ENCODE assay signal across 9 cellular contexts in the genomic region with DNA sequence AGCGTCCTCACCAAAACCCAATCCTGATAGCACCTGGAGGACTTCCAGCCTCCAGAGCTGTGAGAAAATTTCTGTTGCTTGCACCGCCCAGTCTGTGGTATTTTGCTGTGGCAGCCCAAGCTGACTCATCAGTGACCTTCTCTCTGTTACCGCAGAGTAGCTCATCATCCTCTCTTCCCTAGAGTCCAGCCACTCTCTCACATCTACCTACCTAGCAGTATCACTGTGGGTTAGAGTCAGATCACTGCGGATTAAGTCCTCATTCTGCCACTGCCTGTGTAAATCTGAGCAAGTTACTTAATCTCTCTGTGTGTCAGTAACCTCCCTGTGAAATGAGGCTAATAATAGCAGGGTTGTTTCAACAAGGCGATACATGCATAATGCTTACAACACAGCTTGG. TPM values are rescaled to one million over a fixed set of nuclear protein-coding genes. Genes with fewer than 3 reads are reported as not detected.
DNase-seq lines count a peak whose midpoint lies in the region; ATAC-seq, FAIRE-seq and TF ChIP-seq lines count a peak whose summit lies in the region.
"Had no signal": no experiment of that assay in that cellular context is flagged by ENCODE, and none has a peak within 500 bp of the region (broad histone marks: within the 10 kb centered on the region; RNA-seq: fewer than 3 reads in every experiment).

No MANE protein-coding gene starts in this region.

- no peaks in the 10 kb centered on the region for H3K9me3 Mint-ChIP-seq in neural progenitor cell

- WGBS in SK-N-SH (ENCODE audit: low lambda C conversion rate), result 65% methylated on average over 5 of the region's 5 CpGs
- WGBS in GM12878 (ENCODE audit: insufficient coverage, insufficient replicate concordance, low lambda C conversion rate, missing lambda C conversion rate), result 5% methylated on average over 5 of the region's 5 CpGs

- TF ChIP-seq CTCF in SK-N-SH (IDR thresholded peaks at IDR 0.05), result no peak
- TF ChIP-seq CTCF in GM12878 (IDR thresholded peaks at IDR 0.05 in 2 of 3, conservative IDR thresholded peaks at IDR 0.05 in 1 of 3; ENCODE audit: control insufficient read depth in 2 of 3, extremely low read depth in 1 of 3, insufficient read depth in 1 of 3, low read depth in 3 of 3, low read length in 3 of 3), result no peak
- TF ChIP-seq CTCF in neural progenitor cell (IDR thresholded peaks at IDR 0.05), result no peak

- intact Hi-C loops in GM12878 (cut with micrococcal nuclease; ENCODE audit: unreplicated experiment), result no loop called here

- POLR2A ChIA-PET in SK-N-SH (lab: Yijun Ruan, JAX), result interaction anchor here (0.5 kb wide), 1 partner anchor 69 kb away, joined by 4 read pairs; no protein-coding TSS in a partner anchor
- POLR2A ChIA-PET in GM12878 (lab: Charles Lee), result interaction anchor here (0.5 to 0.6 kb wide), 3 partner anchors 85 to 299 kb away, joined by 3 to 10 read pairs (median 4); no protein-coding TSS in a partner anchor

- H3K79me2 ChIP-seq in SK-N-SH (ENCODE audit: insufficient read depth) (no peaks in the 10 kb centered on the region; the same call in 1 of the 2 replicates), GM12878 (ENCODE audit: control insufficient read depth, insufficient read depth, low read length) (no peaks in the 10 kb centered on the region), neural progenitor cell (ENCODE audit: low read depth) (no peaks in the 10 kb centered on the region), Karpas-422 (ENCODE audit: low read length) (no peaks in the 10 kb centered on the region)

- H3K9me2 ChIP-seq in SK-N-SH (no peaks in the 10 kb centered on the region), Karpas-422 (replicated peaks; ENCODE audit: insufficient read depth, low read length) (no peaks in the 10 kb centered on the region)

- no peak overlapping the region for H3K4me2 ChIP-seq in SK-N-SH
- peak overlapping the region; percentile 35; the same call in 1 of the 2 replicates for H3K4me2 ChIP-seq in GM12878 (ENCODE audit: control insufficient read depth, insufficient read depth)
- no peak overlapping the region for H3K4me2 ChIP-seq in neural progenitor cell
- no peak overlapping the region for H3K4me2 ChIP-seq in Karpas-422 (ENCODE audit: low read depth, low read length, poor library complexity, severe bottlenecking)

- no peaks in the 10 kb centered on the region for H3K27me3 ChIP-seq in SK-N-SH (ENCODE audit: insufficient read depth)
- H3K27me3 ChIP-seq in GM12878 (replicated peaks in 1 of 2; ENCODE audit: control insufficient read depth in 2 of 2, insufficient read depth in 2 of 2, low read length in 1 of 2), result peaks cover 2 to 3% of the 10 kb centered on the region in 2 experiments; a peak in 1 of 4 replicates
- H3K27me3 ChIP-seq in neural progenitor cell, result no peaks in the 10 kb centered on the region
- no peaks in the 10 kb centered on the region for H3K27me3 ChIP-seq in Karpas-422 (ENCODE audit: low read length)
- H3K27me3 ChIP-seq: pancreas had no signal

- RAD21 ChIA-PET in GM12878 (lab: Charles Lee; ENCODE audit: unreplicated experiment), result interaction anchor here (0.6 to 1.0 kb wide), 3 partner anchors 85 to 445 kb away, joined by 3 read pairs; no protein-coding TSS in a partner anchor

- no peaks in the 10 kb centered on the region for H3K27me3 Mint-ChIP-seq in neural progenitor cell (ENCODE audit: insufficient read depth, low read depth)

- ATAC-seq in GM18517 (IDR thresholded peaks at IDR 0.05; ENCODE audit: unreplicated experiment) (peak; percentile 45), HG03066 (IDR thresholded peaks at IDR 0.05; ENCODE audit: low read depth, unreplicated experiment) (peak; percentile 81), GM12878 (peak; percentile 95)

- H3K4me3 ChIP-seq in SK-N-SH (ENCODE audit: low read depth in 2 of 2, low read length in 1 of 2), result no peak overlapping the region
- H3K4me3 ChIP-seq in GM12878, result no peak overlapping the region
- H3K4me3 ChIP-seq in neural progenitor cell, result no peak overlapping the region
- no peak overlapping the region for H3K4me3 ChIP-seq in Karpas-422 (ENCODE audit: low read length)
- H3K4me3 ChIP-seq: pancreas had no signal

- BruUV-seq in GM12878 (replicated peaks; lab: Mats Ljungman, UMichigan), result no TSS peak

- no peak for DNase-seq in SK-N-SH
- DNase-seq in GM12878 (ENCODE audit: low read depth, low spot score), result peak; percentile 72
- DNase-seq in smooth muscle cell of the brain vasculature (ENCODE audit: low read depth, low spot score), result peak; percentile 33
- DNase-seq in neural progenitor cell (ENCODE audit: low spot score), result no peak
- no peak for DNase-seq in Karpas-422
- DNase-seq in anterior cingulate cortex (lab: John Stamatoyannopoulos, UW), result no peak
- DNase-seq: pancreas had no signal

- H2AFZ ChIP-seq in SK-N-SH (ENCODE audit: low read depth), result no peak overlapping the region
- no peak overlapping the region for H2AFZ ChIP-seq in GM12878 (ENCODE audit: control insufficient read depth, low read depth, low read length)
- H2AFZ ChIP-seq in neural progenitor cell (replicated peaks), result no peak overlapping the region
- no peak overlapping the region for H2AFZ ChIP-seq in Karpas-422 (ENCODE audit: low read length)

- no peak overlapping the region for H3K4me3 Mint-ChIP-seq in neural progenitor cell

- H3K4me1 Mint-ChIP-seq in neural progenitor cell, result peaks cover 5% of the 10 kb centered on the region

- peak; percentile 99 for FAIRE-seq in GM12878 (lab: Jason Lieb, UNC)
- FAIRE-seq: pancreas had no signal

- no peaks in the 10 kb centered on the region for H3K36me3 Mint-ChIP-seq in neural progenitor cell

- no peak overlapping the region for H3K27ac ChIP-seq in SK-N-SH (ENCODE audit: low read depth in 2 of 2, low read length in 1 of 2)
- no peak overlapping the region for H3K27ac ChIP-seq in GM12878 (ENCODE audit: control insufficient read depth, insufficient read depth)
- H3K27ac ChIP-seq in neural progenitor cell, result no peak overlapping the region
- no peak overlapping the region for H3K27ac ChIP-seq in Karpas-422 (ENCODE audit: low read length)
- H3K27ac ChIP-seq: pancreas had no signal

- TF ChIP-seq RAD21 in SK-N-SH (IDR thresholded peaks at IDR 0.05; ENCODE audit: low read length) (no peak), GM12878 (IDR thresholded peaks at IDR 0.05; ENCODE audit: insufficient read depth, low read depth, low read length) (no peak)

- SMC1A ChIA-PET in GM12878 (lab: Charles Lee; ENCODE audit: uncharacterized antibody, unreplicated experiment), result interaction anchor here (0.7 to 1.9 kb wide), 8 partner anchors 8 to 447 kb away, joined by 3 to 6 read pairs (median 4); no protein-coding TSS in a partner anchor

- no peaks in the 10 kb centered on the region for H4K20me1 ChIP-seq in SK-N-SH (ENCODE audit: insufficient read depth)
- H4K20me1 ChIP-seq in GM12878 (ENCODE audit: control insufficient read depth, insufficient read depth), result no peaks in the 10 kb centered on the region
- no peaks in the 10 kb centered on the region for H4K20me1 ChIP-seq in neural progenitor cell (ENCODE audit: low read depth)
- H4K20me1 ChIP-seq in Karpas-422 (ENCODE audit: insufficient read depth, low read depth, low read length), result no peaks in the 10 kb centered on the region

- peaks cover 0 to 3% of the 10 kb centered on the region in 2 experiments; a peak in 3 of 4 replicates for H3K4me1 ChIP-seq in SK-N-SH (ENCODE audit: control insufficient read depth in 1 of 2, insufficient read depth in 2 of 2, low read depth in 1 of 2, low read length in 1 of 2)
- peaks cover 16% of the 10 kb centered on the region; the same call in 1 of the 2 replicates for H3K4me1 ChIP-seq in GM12878 (ENCODE audit: control insufficient read depth, insufficient read depth, low read length)
- H3K4me1 ChIP-seq in neural progenitor cell, result no peaks in the 10 kb centered on the region
- H3K4me1 ChIP-seq in Karpas-422 (ENCODE audit: low read length), result peaks cover 8% of the 10 kb centered on the region

- no peaks in the 10 kb centered on the region for H3K9me3 ChIP-seq in SK-N-SH
- H3K9me3 ChIP-seq in GM12878 (replicated peaks; ENCODE audit: control insufficient read depth, insufficient read depth, low read length), result no peaks in the 10 kb centered on the region; the same call in 1 of the 3 replicates
- H3K9me3 ChIP-seq in neural progenitor cell (ENCODE audit: low read depth), result no peaks in the 10 kb centered on the region
- H3K9me3 ChIP-seq in Karpas-422 (ENCODE audit: low read length), result no peaks in the 10 kb centered on the region
- H3K9me3 ChIP-seq: pancreas had no signal

- H3K9ac ChIP-seq in SK-N-SH, result no peak overlapping the region
- no peak overlapping the region for H3K9ac ChIP-seq in GM12878 (ENCODE audit: control insufficient read depth, insufficient read depth, low read length)
- no peak overlapping the region for H3K9ac ChIP-seq in neural progenitor cell
- H3K9ac ChIP-seq in Karpas-422 (ENCODE audit: low read length), result no peak overlapping the region

- no peaks in the 10 kb centered on the region for H3F3A ChIP-seq in SK-N-SH (replicated peaks; ENCODE audit: insufficient read depth)
- H3F3A ChIP-seq in neural progenitor cell (ENCODE audit: low read depth), result no peaks in the 10 kb centered on the region

- TF ChIP-seq EP300 in SK-N-SH (IDR thresholded peaks at IDR 0.05; ENCODE audit: borderline replicate concordance in 1 of 2, low read depth in 1 of 2, low read length in 1 of 2) (no peak), GM12878 (IDR thresholded peaks at IDR 0.05; ENCODE audit: borderline replicate concordance in 1 of 2, control insufficient read depth in 1 of 2, low read depth in 2 of 2, low read length in 2 of 2) (peak; percentile 15 to 22; a peak in 1 of 4 replicates)

- H3K36me3 ChIP-seq in SK-N-SH (replicated peaks in 1 of 2; ENCODE audit: control insufficient read depth in 1 of 2, insufficient read depth in 2 of 2, low read length in 1 of 2), result no peaks in the 10 kb centered on the region
- no peaks in the 10 kb centered on the region for H3K36me3 ChIP-seq in GM12878 (ENCODE audit: control insufficient read depth in 2 of 2, insufficient read depth in 2 of 2, low read length in 1 of 2)
- H3K36me3 ChIP-seq in neural progenitor cell, result no peaks in the 10 kb centered on the region
- no peaks in the 10 kb centered on the region for H3K36me3 ChIP-seq in Karpas-422 (ENCODE audit: insufficient read depth, low read length)
- H3K36me3 ChIP-seq: pancreas had no signal

- CTCF ChIA-PET in SK-N-SH (lab: Yijun Ruan, JAX), result no interaction called here
- CTCF ChIA-PET in GM12878 (lab: Yijun Ruan, JAX), result interaction anchor here (0.9 to 1.4 kb wide), 4 partner anchors 33 to 462 kb away, joined by 3 to 6 read pairs (median 4); no protein-coding TSS in a partner anchor

- in situ Hi-C loops in GM12878 (cut with MboI), result no loop called here

- H3K27ac Mint-ChIP-seq in neural progenitor cell, result no peak overlapping the region

- TF ChIP-seq POLR2A in GM12878 (IDR thresholded peaks at IDR 0.05; ENCODE audit: low read depth, low read length), result no peak

RNA-seq across cellular contexts. Expression of a gene that starts 40.3 kb away (rescaled TPM):
- polyA plus RNA-seq in SK-N-SH (2012; rRNA removed), result 6.4 and 9.2 TPM in 2 replicates
- polyA plus RNA-seq in SK-N-SH (2012; cell fraction: cytosol; rRNA removed), result 8.1 and 9.0 TPM in 2 replicates
- polyA plus RNA-seq in SK-N-SH (2012; cell fraction: nucleus; rRNA removed), result 12.4 and 22.4 TPM in 2 replicates
- total RNA-seq in GM12878 (2013; cell fraction: nucleolus; rRNA removed), result 44.5 and 46.1 TPM in 2 replicates
- total RNA-seq in GM12878 (2014; rRNA removed), result 15.5 and 18.4 TPM in 2 replicates
- total RNA-seq in GM12878 (2014; rRNA removed; fragmentation: Illumina TruSeq; extraction: Trizol), result 16.5 and 17.5 TPM in 2 replicates
- 14.3 and 16.2 TPM in 2 replicates for total RNA-seq in GM12878 (2021)
- 7.9 TPM for polyA plus RNA-seq in GM12878 (2011; ENCODE audit: low read depth)
- 21.7 and 30.6 TPM in 2 replicates for polyA plus RNA-seq in GM12878 (2011; rRNA removed)
- polyA plus RNA-seq in GM12878 (2011; cell fraction: cytosol; rRNA removed), result 9.6 and 11.6 TPM in 2 replicates
- polyA plus RNA-seq in GM12878 (2011; cell fraction: nucleus; rRNA removed), result 17.2 and 25.2 TPM in 2 replicates
- polyA plus RNA-seq in GM12878 (2012), result 8.0 and 11.1 TPM in 2 replicates
- 23.2 and 26.2 TPM in 2 replicates for polyA plus RNA-seq in GM12878 (2014; fragmentation: Illumina TruSeq; extraction: Trizol)
- polyA plus RNA-seq in GM12878 (2014; fragmentation: Nextera tagmentation; extraction: Ambion mirVana), result 1 to 10 TPM; 7.9 to 8.0 TPM
- polyA plus RNA-seq in GM12878 (2014; rRNA removed), result 14.2 and 16.7 TPM in 2 replicates
- 10 to 100 TPM in 1 of 2 experiments, 1 to 10 TPM in 1; 9.1 to 12.0 TPM for polyA plus RNA-seq in GM12878 (2016; fragmentation: Nextera tagmentation; extraction: Ambion mirVana)
- 14.4 and 21.4 TPM in 2 replicates for polyA minus RNA-seq in GM12878 (2011; rRNA and poly(A)+ RNA removed)
- polyA minus RNA-seq in GM12878 (2011; cell fraction: cytosol; rRNA and poly(A)+ RNA removed), result 7.3 and 7.6 TPM in 2 replicates
- 16.7 and 21.0 TPM in 2 replicates for polyA minus RNA-seq in GM12878 (2011; cell fraction: nucleus; rRNA and poly(A)+ RNA removed)
- 36.2 and 42.5 TPM in 2 replicates for total RNA-seq in neural progenitor cell (ENCODE audit: low replicate concordance)
- 12.8 and 18.4 TPM in 2 replicates for total RNA-seq in Karpas-422 (2014; rRNA removed; shearing (Covaris generic); ENCODE audit: low replicate concordance)

Comparison
In these comparisons a context has a peak if more than half of its experiments do, and no peak if none do; other contexts are left out.
1. ATAC-seq: peak in every context shown above with its lines; median percentile 95 in GM12878; 81 in HG03066; 45 in GM18517.
2. DNase-seq: peak in GM12878 (single experiment) and smooth muscle cell of the brain vasculature (single experiment); none in SK-N-SH (single experiment), neural progenitor cell (single experiment), Karpas-422 (single experiment) and anterior cingulate cortex (0 of 58).